In the genomic region with DNA sequence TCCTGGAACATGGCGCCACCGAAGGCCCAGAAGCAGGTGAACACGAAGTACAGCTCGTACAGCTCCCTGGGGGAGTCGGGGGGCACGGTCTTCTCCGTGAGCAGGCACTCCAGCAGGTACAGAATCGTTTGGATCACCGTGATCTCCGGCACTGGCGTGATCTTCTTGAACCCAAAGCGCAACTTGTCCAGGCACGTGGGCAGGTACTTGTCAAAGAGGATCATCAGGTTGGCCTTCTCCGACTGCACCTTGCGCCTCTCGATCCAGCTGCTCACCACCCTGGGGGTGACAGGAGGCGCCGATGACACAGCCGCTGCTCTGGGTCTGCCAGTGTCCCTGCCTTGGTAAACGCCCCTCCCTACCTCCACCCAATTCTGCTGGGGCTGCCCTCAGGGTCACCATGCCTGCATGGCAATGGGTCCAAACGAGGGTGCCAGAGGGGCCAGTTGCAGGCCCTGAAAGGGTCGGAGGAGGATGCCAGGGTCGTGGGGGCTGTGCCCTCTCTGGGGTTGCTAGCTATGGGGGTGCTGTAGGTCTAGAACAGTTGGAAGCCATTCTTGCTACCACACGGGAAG, we compare ENCODE assay signal across 28 cellular contexts.
"Had no signal": no experiment of that assay in that cellular context is flagged by ENCODE, and none has a peak within 500 bp of the region (broad histone marks: within the 10 kb centered on the region; RNA-seq: fewer than 3 reads in every experiment).

No MANE protein-coding gene starts in this region.

- H3K9me3 Mint-ChIP-seq: activated B cell treated with CpG ODN at 0.5 μM for 24 hours; activated CD4-positive, alpha-beta memory T cell treated with anti-CD3 and anti-CD28 coated beads, Interleukin-2, amount 10 ng/mL, durations not matched to agents 7 days and 5 days; activated CD4-positive, alpha-beta T cell treated with anti-CD3 and anti-CD28 coated beads, Interleukin-2, amount 10 ng/mL, durations not matched to agents 7 days and 5 days; activated naive CD4-positive, alpha-beta T cell treated with anti-CD3 and anti-CD28 coated beads, Interleukin-2, amount 10 ng/mL, durations not matched to agents 7 days and 5 days; activated T-helper 17 cell treated with anti-CD3 and anti-CD28 coated beads, Interleukin-2, amount 50 U/mL, for 72 hours; central memory CD8-positive, alpha-beta T cell; T-cell had no signal

- FAIRE-seq: astrocyte, TTC549 had no signal

- DNase-seq: activated B cell treated with CpG ODN at 0.5 μM for 24 hours; activated CD4-positive, alpha-beta memory T cell treated with anti-CD3 and anti-CD28 coated beads, Interleukin-2, amount 10 ng/mL, durations not matched to agents 7 days and 5 days; activated CD4-positive, alpha-beta T cell treated with anti-CD3 and anti-CD28 coated beads for 1 hour; activated CD4-positive, alpha-beta T cell treated with anti-CD3 and anti-CD28 coated beads, Interleukin-2, amount 10 ng/mL, durations not matched to agents 7 days and 5 days; activated gamma-delta T cell; activated naive CD4-positive, alpha-beta T cell treated with anti-CD3 and anti-CD28 coated beads, Interleukin-2, amount 10 ng/mL, durations not matched to agents 7 days and 5 days; activated T-cell treated with anti-CD3 and anti-CD28 coated beads for 4 hours; activated T-cell treated with anti-CD3 and anti-CD28 coated beads, Interleukin-2, amount 50 U/mL, for 48 hours; amniotic stem cell; Kasumi-1; KBM-7; NCI-H1105 treated with DMSO at 0.1 percent for 48 hours; NCI-H1436 treated with DMSO at 0.1 percent for 48 hours; NCI-H187; NCI-H2171; NCI-H226; NCI-H526; NCI-H774; RPMI8226; T-cell; T-helper 2 cell; T1000 had no signal

- H3K27ac ChIP-seq: SK-N-MC had no signal

- H3K36me3 Mint-ChIP-seq: activated naive CD4-positive, alpha-beta T cell treated with anti-CD3 and anti-CD28 coated beads, Interleukin-2, amount 10 ng/mL, durations not matched to agents 7 days and 5 days; brain; T-cell had no signal

- H3K27ac Mint-ChIP-seq: activated B cell treated with CpG ODN at 0.5 μM for 24 hours; activated CD4-positive, alpha-beta memory T cell treated with anti-CD3 and anti-CD28 coated beads, Interleukin-2, amount 10 ng/mL, durations not matched to agents 7 days and 5 days; activated CD4-positive, alpha-beta T cell treated with anti-CD3 and anti-CD28 coated beads, Interleukin-2, amount 10 ng/mL, durations not matched to agents 7 days and 5 days; activated naive CD4-positive, alpha-beta T cell treated with anti-CD3 and anti-CD28 coated beads, Interleukin-2, amount 10 ng/mL, durations not matched to agents 7 days and 5 days; activated T-helper 17 cell treated with anti-CD3 and anti-CD28 coated beads, Interleukin-2, amount 50 U/mL, for 72 hours; brain had no signal

- H3K4me3 Mint-ChIP-seq: activated B cell treated with CpG ODN at 0.5 μM for 24 hours; activated CD4-positive, alpha-beta memory T cell treated with anti-CD3 and anti-CD28 coated beads, Interleukin-2, amount 10 ng/mL, durations not matched to agents 7 days and 5 days; activated naive CD4-positive, alpha-beta T cell treated with anti-CD3 and anti-CD28 coated beads, Interleukin-2, amount 10 ng/mL, durations not matched to agents 7 days and 5 days; activated T-helper 17 cell treated with anti-CD3 and anti-CD28 coated beads, Interleukin-2, amount 50 U/mL, for 72 hours; brain; central memory CD8-positive, alpha-beta T cell; T-cell had no signal
